ENCODE assay signal across 18 cellular contexts in the genomic region with DNA sequence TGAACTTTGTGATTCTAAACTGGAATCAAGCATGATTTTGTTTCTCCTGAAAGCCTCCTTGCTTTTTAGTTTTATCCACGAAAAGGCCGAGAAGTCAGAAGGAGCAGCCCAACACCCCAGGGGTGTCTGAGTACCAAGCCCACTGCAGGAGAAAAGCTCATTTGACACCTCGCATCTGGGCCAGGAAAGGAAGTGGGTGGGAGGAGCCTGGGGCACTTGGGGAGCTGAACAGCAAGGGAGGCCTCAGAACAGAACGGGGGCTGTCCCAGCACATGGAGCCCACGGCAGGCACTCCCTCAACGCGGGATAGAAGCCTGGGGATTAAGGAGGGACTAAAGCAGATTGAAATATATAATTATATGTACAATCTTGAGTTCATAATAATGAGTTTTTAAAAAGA. TPM values are rescaled to one million over a fixed set of nuclear protein-coding genes. Genes with fewer than 3 reads are reported as not detected.
DNase-seq lines count a peak whose midpoint lies in the region; ATAC-seq and TF ChIP-seq lines count a peak whose summit lies in the region.
"Had no signal": no experiment of that assay in that cellular context is flagged by ENCODE, and none has a peak within 500 bp of the region (broad histone marks: within the 10 kb centered on the region; RNA-seq: fewer than 3 reads in every experiment).

No MANE protein-coding gene starts in this region.

- POLR2A ChIA-PET in A673 (lab: Charles Lee; ENCODE audit: low non-redundant PET): no interaction called here

- H3K36me3 ChIP-seq in A673 (ENCODE audit: insufficient read depth, low read length, poor library complexity, severe bottlenecking) (no peaks in the 10 kb centered on the region), BLaER1 (no peaks in the 10 kb centered on the region), esophagus muscularis mucosa (no peaks in the 10 kb centered on the region), transverse colon (no peaks in the 10 kb centered on the region)

- H3K4me1 ChIP-seq in A673 (ENCODE audit: insufficient read depth, low read length, poor library complexity, severe bottlenecking) (peaks cover 10% of the 10 kb centered on the region), BLaER1 (peaks cover 17% of the 10 kb centered on the region), esophagus muscularis mucosa (peaks cover 0 to 8% (median 0%) of the 10 kb centered on the region in 4 donors), transverse colon (no peaks in the 10 kb centered on the region)

- no TSS peak for BruUV-seq in A673 (replicated peaks; lab: Mats Ljungman, UMichigan)

- intact Hi-C loops in A673 (cut with micrococcal nuclease; ENCODE audit: unreplicated experiment) (no loop called here), esophagus muscularis mucosa (cut with DNase I) (no loop called here), sciatic nerve (cut with DNase I) (no loop called here), transverse colon (cut with DNase I; ENCODE audit: low total_unique reads) (no loop called here)

- in situ Hi-C loops in transverse colon (cut with MboI; ENCODE audit: low pct_ligation_motif_present in 1 of 4, low pct_unique_long_range_greater_than_20kb in 1 of 4, low sequenced_read_pairs in 3 of 4): no loop called here

- H3K9me3 ChIP-seq in A673 (ENCODE audit: low read depth, low read length, poor library complexity, severe bottlenecking) (no peaks in the 10 kb centered on the region), BLaER1 (peaks cover 26% of the 10 kb centered on the region; the same call in 1 of the 2 replicates), esophagus muscularis mucosa (no peaks in the 10 kb centered on the region), transverse colon (no peaks in the 10 kb centered on the region)

- H3K4me3 ChIP-seq in A673 (ENCODE audit: low read depth, low read length, poor library complexity, severe bottlenecking) (no peak overlapping the region), BLaER1 (no peak overlapping the region), esophagus muscularis mucosa (no peak overlapping the region), transverse colon (no peak overlapping the region)
- H3K4me3 ChIP-seq: A549, GM12878 had no signal

- TF ChIP-seq POLR2A in esophagus muscularis mucosa (IDR thresholded peaks at IDR 0.05; ENCODE audit: low read depth) (no peak), transverse colon (IDR thresholded peaks at IDR 0.05) (no peak)

- peak; percentile 27 for ATAC-seq in sciatic nerve
- ATAC-seq: A549, GM12878 had no signal

- CTCF ChIA-PET in A673 (lab: Charles Lee): no interaction called here

- no peak overlapping the region for H3K27ac ChIP-seq in A673 (ENCODE audit: low read depth, low read length, poor library complexity, severe bottlenecking)
- no peak overlapping the region for H3K27ac ChIP-seq in BLaER1
- H3K27ac ChIP-seq in esophagus muscularis mucosa (replicated peaks in 1 of 4): no peak overlapping the region
- no peak overlapping the region for H3K27ac ChIP-seq in transverse colon
- H3K27ac ChIP-seq: A549, C4-2B had no signal

- 70% methylated on average over 7 of the region's 7 CpGs for WGBS in esophagus muscularis mucosa
- WGBS in transverse colon (ENCODE audit: low coverage in 1 of 2), 2 donors: 65 to 84% methylated on average over 4 to 7 of the region's 7 CpGs

- peak; percentile 28 for DNase-seq in A673 (ENCODE audit: low spot score)
- peak; percentile 50 for DNase-seq in esophagus muscularis mucosa (ENCODE audit: extremely low spot score)
- DNase-seq in sciatic nerve (ENCODE audit: low spot score): no peak
- no peak for DNase-seq in SKM-1 (lab: John Stamatoyannopoulos, UW; ENCODE audit: unreplicated experiment)
- DNase-seq in NCI-H1417 (lab: John Stamatoyannopoulos, UW): no peak
- DNase-seq in HCEC 1CT: no peak
- no peak for DNase-seq in transverse colon
- DNase-seq: CD4-positive, alpha-beta memory T cell; DMS79; GOT3; H9; IMR-90 had no signal

- TF ChIP-seq EP300 in esophagus muscularis mucosa (IDR thresholded peaks at IDR 0.05) (no peak), transverse colon (IDR thresholded peaks at IDR 0.05; ENCODE audit: low read depth) (no peak)

- no peaks in the 10 kb centered on the region for H4K20me1 ChIP-seq in BLaER1

- TF ChIP-seq CTCF in A673 (conservative IDR thresholded peaks at IDR 0.05; ENCODE audit: low read depth, low read length) (no peak), esophagus muscularis mucosa (IDR thresholded peaks at IDR 0.05) (no peak), transverse colon (IDR thresholded peaks at IDR 0.05) (no peak)

- H3K27me3 ChIP-seq in A673 (replicated peaks; ENCODE audit: insufficient read depth, low read depth, low read length, poor library complexity): no peaks in the 10 kb centered on the region
- no peaks in the 10 kb centered on the region for H3K27me3 ChIP-seq in BLaER1
- peaks cover 0 to 23% (median 0%) of the 10 kb centered on the region in 4 donors for H3K27me3 ChIP-seq in esophagus muscularis mucosa
- H3K27me3 ChIP-seq in transverse colon: no peaks in the 10 kb centered on the region

- H3K9ac ChIP-seq in BLaER1: no peak overlapping the region

- H3K4me2 ChIP-seq in BLaER1: peak overlapping the region; percentile 35; the same call in 1 of the 2 replicates
- H3K4me2 ChIP-seq: A549 had no signal

RNA-seq across cellular contexts. Expression of a gene that starts 6.6 kb away (rescaled TPM):
- 0.39 and 1.2 TPM in 2 replicates for total RNA-seq in A673 (2021)
- total RNA-seq in esophagus muscularis mucosa: under 1 TPM in 1 of 4 donors, not detected in 3; 0.17 TPM
- 1.6 TPM for total RNA-seq in sciatic nerve
- total RNA-seq in transverse colon: not detected
- total RNA-seq: CD4-positive, alpha-beta memory T cell; G401; GM12878; HT-29; IMR-90 had no signal

Comparison
In these comparisons a context has a peak if more than half of its experiments do, and no peak if none do; other contexts are left out.
1. DNase-seq: peak in A673 (single experiment) and esophagus muscularis mucosa (single experiment); none in sciatic nerve (single experiment), SKM-1 (single experiment), NCI-H1417 (0 of 3), HCEC 1CT (single experiment) and transverse colon (single experiment).